ENCODE assay signal across 23 cellular contexts in genomic region chr2:209322041-209322440, GRCh38.
DNase-seq lines count a peak whose midpoint lies in the region; ATAC-seq, FAIRE-seq and TF ChIP-seq lines count a peak whose summit lies in the region.
"Had no signal": no experiment of that assay in that cellular context is flagged by ENCODE, and none has a peak within 500 bp of the region (broad histone marks: within the 10 kb centered on the region; RNA-seq: fewer than 3 reads in every experiment).

No MANE protein-coding gene starts in this region.

- TF ChIP-seq CTCF in D721Med (IDR thresholded peaks at IDR 0.05; ENCODE audit: insufficient read depth, missing control alignments) (peak; percentile 33), neural cell (IDR thresholded peaks at IDR 0.05; ENCODE audit: poor library complexity, severe bottlenecking) (peak; percentile 69)

- H3K4me3 ChIP-seq in neural cell (ENCODE audit: low read length) (no peak overlapping the region), GM23248 (no peak overlapping the region)
- H3K4me3 ChIP-seq: colonic mucosa, lower lobe of right lung, upper lobe of left lung had no signal

- H3K4me2 ChIP-seq in neural cell (ENCODE audit: low read length) (no peak overlapping the region), GM23248 (ENCODE audit: unreplicated experiment) (no peak overlapping the region)

- H3K36me3 ChIP-seq in neural cell (ENCODE audit: insufficient read depth, low read length), result no peaks in the 10 kb centered on the region
- no peaks in the 10 kb centered on the region for H3K36me3 ChIP-seq in GM23248 (ENCODE audit: low read depth)
- H3K36me3 ChIP-seq: colonic mucosa, lower lobe of right lung, upper lobe of left lung had no signal

- TF ChIP-seq EP300 in Ishikawa (IDR thresholded peaks at IDR 0.05; ENCODE audit: borderline replicate concordance) (no peak), neural cell (conservative IDR thresholded peaks at IDR 0.05; ENCODE audit: poor library complexity, severe bottlenecking) (no peak)

- 32 to 34% methylated on average over 1 of the region's 1 CpG for WGBS in GM23248 (ENCODE audit: low coverage in 1 of 2, low lambda C conversion rate in 2 of 2, missing lambda C conversion rate in 2 of 2), 2 experiments

- H3K4me1 ChIP-seq in GM23248 (ENCODE audit: insufficient read depth), result 0 out of 2 replicates have a peak, but pooled peaks cover 3% of the 10 kb centered on the region
- H3K4me1 ChIP-seq: colonic mucosa, lower lobe of right lung, upper lobe of left lung had no signal

- DNase-seq in D721Med (ENCODE audit: insufficient read length, low spot score) (no peak), GM19238 (ENCODE audit: insufficient read length, low spot score) (no peak), GM23248 (no peak), amniotic stem cell (lab: John Stamatoyannopoulos, UW) (no peak)
- DNase-seq: activated CD4-positive, CD25-positive, alpha-beta regulatory T cell; activated effector memory CD4-positive, alpha-beta T cell treated with anti-CD3 and anti-CD28 coated beads, Interleukin-2, amount 50 U/mL, for 16 hours; aorta; CD4-positive, CD25-positive, alpha-beta regulatory T cell; colonic mucosa; Kasumi-1; lower lobe of right lung; naive B cell; NCI-H82; Right ventricle myocardium superior; stimulated activated naive CD4-positive, alpha-beta T cell treated with Interleukin-2 at 50 U/mL for 16 hours; T-helper 17 cell; upper lobe of left lung had no signal

- TF ChIP-seq RAD21 in Ishikawa (IDR thresholded peaks at IDR 0.05; ENCODE audit: low read depth), result peak; percentile 7; the same call in 1 of the 2 replicates
- TF ChIP-seq RAD21 in neural cell (conservative IDR thresholded peaks at IDR 0.05), result peak; percentile 83

- FAIRE-seq in D721Med (lab: Jason Lieb, UNC), result no peak
- FAIRE-seq: G401.6, GM12891, H54 had no signal

- no peak overlapping the region for H3K27ac ChIP-seq in neural cell (ENCODE audit: low read length)
- no peak overlapping the region for H3K27ac ChIP-seq in GM23248
- H3K27ac ChIP-seq: colonic mucosa, lower lobe of right lung, upper lobe of left lung had no signal

- H3K79me2 ChIP-seq in neural cell (replicated peaks; ENCODE audit: insufficient read depth, low read length), result no peaks in the 10 kb centered on the region
- H3K79me2 ChIP-seq in GM23248 (ENCODE audit: insufficient read depth), result no peaks in the 10 kb centered on the region

- in situ Hi-C loops in GM23248 (cut with MboI), result loop anchor here (25.0 kb wide), 1 partner anchor 910 kb away; the partner anchor contains the start of gene PTH2R

- H3K9me2 ChIP-seq in neural cell (ENCODE audit: insufficient read depth, low read length) (no peaks in the 10 kb centered on the region), GM23248 (ENCODE audit: insufficient read depth) (no peaks in the 10 kb centered on the region)

- H3K27me3 ChIP-seq in neural cell (ENCODE audit: insufficient read depth, low read depth, low read length) (no peaks in the 10 kb centered on the region), GM23248 (replicated peaks; ENCODE audit: insufficient read depth) (peaks cover 10% of the 10 kb centered on the region; the same call in 1 of the 2 replicates)
- H3K27me3 ChIP-seq: colonic mucosa, upper lobe of left lung had no signal

- H4K20me1 ChIP-seq in neural cell (ENCODE audit: insufficient read depth), result no peaks in the 10 kb centered on the region
- no peaks in the 10 kb centered on the region for H4K20me1 ChIP-seq in GM23248 (ENCODE audit: insufficient read depth)

- H2AFZ ChIP-seq in neural cell (ENCODE audit: low read depth, low read length), result no peak overlapping the region
- H2AFZ ChIP-seq in GM23248, result no peak overlapping the region

- ATAC-seq in SK-N-SH treated with all-trans-retinoic acid at 6 μM for 48 hours, result 0 out of 3 replicates have a peak, but pooled peaks have one; percentile 37
- ATAC-seq: lower lobe of right lung, T-helper 17 cell had no signal

- H3F3A ChIP-seq in neural cell (ENCODE audit: insufficient read depth, low read length, poor library complexity, severe bottlenecking) (no peaks in the 10 kb centered on the region), GM23248 (ENCODE audit: insufficient read depth) (no peaks in the 10 kb centered on the region)

- no peaks in the 10 kb centered on the region for H3K9me3 ChIP-seq in neural cell (ENCODE audit: low read length)
- no peaks in the 10 kb centered on the region for H3K9me3 ChIP-seq in GM23248 (ENCODE audit: low read depth)
- H3K9me3 ChIP-seq: colonic mucosa, lower lobe of right lung, upper lobe of left lung had no signal

- H3K9ac ChIP-seq in neural cell (ENCODE audit: low read length), result no peak overlapping the region
- no peak overlapping the region for H3K9ac ChIP-seq in GM23248

TF ChIP-seq in Ishikawa, 13 proteins besides CTCF, POLR2A, EP300 and RAD21:
- TF ChIP-seq NFIC (IDR thresholded peaks at IDR 0.05) (no peak), EGR1 (IDR thresholded peaks at IDR 0.05) (no peak), YY1 (IDR thresholded peaks at IDR 0.05; ENCODE audit: low read depth) (no peak)

TF ChIP-seq in SK-N-SH treated with all-trans-retinoic acid at 6 μM for 48 hours, 23 proteins besides CTCF, POLR2A, EP300 and RAD21 (continues in another document):
- TF ChIP-seq PATZ1 (CRISPR knock-in tag; IDR thresholded peaks at IDR 0.05; ENCODE audit: borderline replicate concordance) (no peak), ZNF8 (CRISPR knock-in tag; IDR thresholded peaks at IDR 0.05) (no peak), TOX (CRISPR knock-in tag; IDR thresholded peaks at IDR 0.05; ENCODE audit: borderline replicate concordance) (no peak), GLIS3 (CRISPR knock-in tag; IDR thresholded peaks at IDR 0.05) (no peak), ZNF70 (CRISPR knock-in tag; IDR thresholded peaks at IDR 0.05) (no peak)
- TF ChIP-seq, protein P1, sequence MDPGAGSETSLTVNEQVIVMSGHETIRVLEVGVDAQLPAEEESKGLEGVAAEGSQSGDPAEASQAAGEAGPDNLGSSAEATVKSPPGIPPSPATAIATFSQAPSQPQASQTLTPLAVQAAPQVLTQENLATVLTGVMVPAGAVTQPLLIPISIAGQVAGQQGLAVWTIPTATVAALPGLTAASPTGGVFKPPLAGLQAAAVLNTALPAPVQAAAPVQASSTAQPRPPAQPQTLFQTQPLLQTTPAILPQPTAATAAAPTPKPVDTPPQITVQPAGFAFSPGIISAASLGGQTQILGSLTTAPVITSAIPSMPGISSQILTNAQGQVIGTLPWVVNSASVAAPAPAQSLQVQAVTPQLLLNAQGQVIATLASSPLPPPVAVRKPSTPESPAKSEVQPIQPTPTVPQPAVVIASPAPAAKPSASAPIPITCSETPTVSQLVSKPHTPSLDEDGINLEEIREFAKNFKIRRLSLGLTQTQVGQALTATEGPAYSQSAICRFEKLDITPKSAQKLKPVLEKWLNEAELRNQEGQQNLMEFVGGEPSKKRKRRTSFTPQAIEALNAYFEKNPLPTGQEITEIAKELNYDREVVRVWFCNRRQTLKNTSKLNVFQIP (CRISPR knock-in tag; IDR thresholded peaks at IDR 0.05; ENCODE audit: borderline replicate concordance, low read depth), result no peak

TF ChIP-seq in neural cell, 6 proteins besides CTCF, POLR2A, EP300 and RAD21:
- TF ChIP-seq, protein P2, sequence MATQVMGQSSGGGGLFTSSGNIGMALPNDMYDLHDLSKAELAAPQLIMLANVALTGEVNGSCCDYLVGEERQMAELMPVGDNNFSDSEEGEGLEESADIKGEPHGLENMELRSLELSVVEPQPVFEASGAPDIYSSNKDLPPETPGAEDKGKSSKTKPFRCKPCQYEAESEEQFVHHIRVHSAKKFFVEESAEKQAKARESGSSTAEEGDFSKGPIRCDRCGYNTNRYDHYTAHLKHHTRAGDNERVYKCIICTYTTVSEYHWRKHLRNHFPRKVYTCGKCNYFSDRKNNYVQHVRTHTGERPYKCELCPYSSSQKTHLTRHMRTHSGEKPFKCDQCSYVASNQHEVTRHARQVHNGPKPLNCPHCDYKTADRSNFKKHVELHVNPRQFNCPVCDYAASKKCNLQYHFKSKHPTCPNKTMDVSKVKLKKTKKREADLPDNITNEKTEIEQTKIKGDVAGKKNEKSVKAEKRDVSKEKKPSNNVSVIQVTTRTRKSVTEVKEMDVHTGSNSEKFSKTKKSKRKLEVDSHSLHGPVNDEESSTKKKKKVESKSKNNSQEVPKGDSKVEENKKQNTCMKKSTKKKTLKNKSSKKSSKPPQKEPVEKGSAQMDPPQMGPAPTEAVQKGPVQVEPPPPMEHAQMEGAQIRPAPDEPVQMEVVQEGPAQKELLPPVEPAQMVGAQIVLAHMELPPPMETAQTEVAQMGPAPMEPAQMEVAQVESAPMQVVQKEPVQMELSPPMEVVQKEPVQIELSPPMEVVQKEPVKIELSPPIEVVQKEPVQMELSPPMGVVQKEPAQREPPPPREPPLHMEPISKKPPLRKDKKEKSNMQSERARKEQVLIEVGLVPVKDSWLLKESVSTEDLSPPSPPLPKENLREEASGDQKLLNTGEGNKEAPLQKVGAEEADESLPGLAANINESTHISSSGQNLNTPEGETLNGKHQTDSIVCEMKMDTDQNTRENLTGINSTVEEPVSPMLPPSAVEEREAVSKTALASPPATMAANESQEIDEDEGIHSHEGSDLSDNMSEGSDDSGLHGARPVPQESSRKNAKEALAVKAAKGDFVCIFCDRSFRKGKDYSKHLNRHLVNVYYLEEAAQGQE (IDR thresholded peaks at IDR 0.05; ENCODE audit: borderline replicate concordance), result no peak
- TF ChIP-seq MXI1 (conservative IDR thresholded peaks at IDR 0.05; ENCODE audit: poor library complexity, severe bottlenecking), result no peak
- TF ChIP-seq TAF1 (IDR thresholded peaks at IDR 0.05; ENCODE audit: low read depth), result no peak
- no peak for TF ChIP-seq POLR2AphosphoS5 (IDR thresholded peaks at IDR 0.05)
- peak; percentile 87 for TF ChIP-seq SMC3 (conservative IDR thresholded peaks at IDR 0.05; ENCODE audit: poor library complexity)
- no peak for TF ChIP-seq EZH2 (IDR thresholded peaks at IDR 0.05; ENCODE audit: borderline replicate concordance, insufficient read depth, low read length, poor library complexity, severe bottlenecking)
